ENCODE assay signal across 8 cellular contexts in the genomic region with DNA sequence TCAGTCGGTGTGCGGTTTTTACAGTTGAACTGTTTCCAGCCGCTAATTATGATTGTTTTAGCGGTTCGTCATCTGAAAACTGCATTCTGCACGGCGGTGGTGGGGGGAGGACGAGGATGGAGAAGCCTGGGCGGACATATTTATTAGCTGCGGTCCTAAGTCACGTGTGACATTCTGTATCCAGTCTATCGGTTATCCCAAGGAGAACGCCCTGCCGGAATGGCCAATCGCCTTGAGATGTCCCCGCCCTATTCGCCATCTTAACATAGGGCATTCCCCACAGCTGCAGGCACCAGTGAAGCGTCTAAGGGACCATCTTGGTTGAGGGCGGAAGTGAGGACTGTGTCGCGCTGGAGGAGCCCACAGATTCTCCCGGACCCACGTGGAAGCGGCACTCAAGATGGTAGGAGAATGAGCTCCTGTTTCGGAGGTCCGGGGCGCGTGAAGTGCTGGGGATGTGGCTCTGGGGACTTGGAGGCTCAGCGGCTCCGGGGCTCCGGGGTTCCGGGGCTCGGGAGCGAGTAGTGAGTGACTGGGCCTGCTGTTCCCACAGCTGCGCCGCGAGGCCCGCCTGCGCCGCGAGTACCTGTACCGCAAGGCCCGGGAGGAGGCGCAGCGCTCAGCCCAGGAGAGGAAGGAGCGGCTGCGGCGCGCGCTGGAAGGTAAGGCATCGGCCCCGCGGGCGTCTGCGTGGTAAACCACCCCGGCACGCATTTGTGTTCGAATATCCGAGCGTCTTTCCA. TPM values are rescaled to one million over a fixed set of nuclear protein-coding genes. Genes with fewer than 3 reads are reported as not detected.
DNase-seq lines count a peak whose midpoint lies in the region; ATAC-seq and TF ChIP-seq lines count a peak whose summit lies in the region.

A gene with protein sequence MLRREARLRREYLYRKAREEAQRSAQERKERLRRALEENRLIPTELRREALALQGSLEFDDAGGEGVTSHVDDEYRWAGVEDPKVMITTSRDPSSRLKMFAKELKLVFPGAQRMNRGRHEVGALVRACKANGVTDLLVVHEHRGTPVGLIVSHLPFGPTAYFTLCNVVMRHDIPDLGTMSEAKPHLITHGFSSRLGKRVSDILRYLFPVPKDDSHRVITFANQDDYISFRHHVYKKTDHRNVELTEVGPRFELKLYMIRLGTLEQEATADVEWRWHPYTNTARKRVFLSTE (plus strand): TSS at position 365 of the 743 bp plus-strand sequence. CDS start 36 bp downstream, at position 401.

- H3K27ac Mint-ChIP-seq in WTC11 = peak within 1 kb of the TSS; percentile 98

- H3K36me3 Mint-ChIP-seq in WTC11 = peaks cover 58% of the 10 kb centered on the region

- POLR2A ChIA-PET in AG04450 (lab: Yijun Ruan, JAX) = interaction anchor here (0.9 to 2.6 kb wide), 9 partner anchors 8 to 750 kb away, joined by 3 to 22 read pairs (median 6); a partner anchor contains a TSS
- POLR2A ChIA-PET in WTC11 (lab: Charles Lee) = interaction anchor here (0.7 to 1.7 kb wide), 6 partner anchors 9 to 161 kb away, joined by 3 to 8 read pairs (median 5); a partner anchor contains a TSS

- no peaks in the 10 kb centered on the region for H3K27me3 Mint-ChIP-seq in WTC11 (ENCODE audit: low read depth)

- H3K9me3 Mint-ChIP-seq in WTC11 = no peaks in the 10 kb centered on the region

- peak within 1 kb of the TSS; percentile 94 for H3K27ac ChIP-seq in AG04450 (ENCODE audit: low read depth, low read length)
- peak within 1 kb of the TSS; percentile 97 for H3K27ac ChIP-seq in caudate nucleus (ENCODE audit: low read depth, low read length)

- H3K27me3 ChIP-seq in AG04450 (ENCODE audit: control insufficient read depth, insufficient read depth, low read length) = no peaks in the 10 kb centered on the region

- CTCF ChIA-PET in AG04450 (lab: Charles Lee) = interaction anchor here (0.8 to 3.6 kb wide), 7 partner anchors 10 to 161 kb away, joined by 3 to 20 read pairs (median 5); a partner anchor contains a TSS
- CTCF ChIA-PET in WTC11 (lab: Charles Lee) = interaction anchor here (1.6 to 2.6 kb wide), 8 partner anchors 9 to 161 kb away, joined by 4 to 26 read pairs (median 9); a partner anchor contains a TSS

- DNase-seq in AG04450 (ENCODE audit: low read depth, low spot score) = peak; percentile 98
- DNase-seq in NCI-H2227 treated with DMSO at 0.1 percent for 48 hours (lab: John Stamatoyannopoulos, UW) = peak; percentile 99
- peak; percentile 94 for DNase-seq in WTC11 (ENCODE audit: low spot score)
- DNase-seq in caudate nucleus (lab: John Stamatoyannopoulos, UW) = peak; percentile 82 to 100 (median 98)
- peak; percentile 99 for DNase-seq in inferior parietal cortex (ENCODE audit: extremely low spot score)
- DNase-seq in stimulated activated CD4-positive, alpha-beta T cell treated with anti-CD3 and anti-CD28 coated beads, Interleukin-12 subunit alpha, Interleukin-12 subunit beta, amount 100 ng/mL, for 24 hours (ENCODE audit: low read depth in 2 of 2) = peak; percentile 89 to 92

- peak within 1 kb of the TSS; percentile 95 for H3K4me3 ChIP-seq in AG04450 (ENCODE audit: low read depth, low read length)

- H3K4me1 Mint-ChIP-seq in WTC11 = peaks cover 13% of the 10 kb centered on the region

- ATAC-seq in GM18873 (IDR thresholded peaks at IDR 0.05; ENCODE audit: low FRiP score, unreplicated experiment) (peak; percentile 90), HG03159 (IDR thresholded peaks at IDR 0.05; ENCODE audit: unreplicated experiment) (peak; percentile 88), WTC11 (peak; percentile 89)

- no peaks in the 10 kb centered on the region; the same call in 1 of the 2 replicates for H3K9me3 ChIP-seq in AG04450 (ENCODE audit: control insufficient read depth, insufficient read depth, low read length)

- TF ChIP-seq CTCF in AG04450 (IDR thresholded peaks at IDR 0.05; ENCODE audit: low read depth, low read length) (peak; percentile 42), WTC11 (IDR thresholded peaks at IDR 0.05) (no peak)

- H3K4me3 Mint-ChIP-seq in WTC11 = peak within 1 kb of the TSS; percentile 100

TF ChIP-seq in WTC11, 78 proteins besides CTCF, POLR2A, EP300 and RAD21 (continues in another document):
- TF ChIP-seq, protein P1, sequence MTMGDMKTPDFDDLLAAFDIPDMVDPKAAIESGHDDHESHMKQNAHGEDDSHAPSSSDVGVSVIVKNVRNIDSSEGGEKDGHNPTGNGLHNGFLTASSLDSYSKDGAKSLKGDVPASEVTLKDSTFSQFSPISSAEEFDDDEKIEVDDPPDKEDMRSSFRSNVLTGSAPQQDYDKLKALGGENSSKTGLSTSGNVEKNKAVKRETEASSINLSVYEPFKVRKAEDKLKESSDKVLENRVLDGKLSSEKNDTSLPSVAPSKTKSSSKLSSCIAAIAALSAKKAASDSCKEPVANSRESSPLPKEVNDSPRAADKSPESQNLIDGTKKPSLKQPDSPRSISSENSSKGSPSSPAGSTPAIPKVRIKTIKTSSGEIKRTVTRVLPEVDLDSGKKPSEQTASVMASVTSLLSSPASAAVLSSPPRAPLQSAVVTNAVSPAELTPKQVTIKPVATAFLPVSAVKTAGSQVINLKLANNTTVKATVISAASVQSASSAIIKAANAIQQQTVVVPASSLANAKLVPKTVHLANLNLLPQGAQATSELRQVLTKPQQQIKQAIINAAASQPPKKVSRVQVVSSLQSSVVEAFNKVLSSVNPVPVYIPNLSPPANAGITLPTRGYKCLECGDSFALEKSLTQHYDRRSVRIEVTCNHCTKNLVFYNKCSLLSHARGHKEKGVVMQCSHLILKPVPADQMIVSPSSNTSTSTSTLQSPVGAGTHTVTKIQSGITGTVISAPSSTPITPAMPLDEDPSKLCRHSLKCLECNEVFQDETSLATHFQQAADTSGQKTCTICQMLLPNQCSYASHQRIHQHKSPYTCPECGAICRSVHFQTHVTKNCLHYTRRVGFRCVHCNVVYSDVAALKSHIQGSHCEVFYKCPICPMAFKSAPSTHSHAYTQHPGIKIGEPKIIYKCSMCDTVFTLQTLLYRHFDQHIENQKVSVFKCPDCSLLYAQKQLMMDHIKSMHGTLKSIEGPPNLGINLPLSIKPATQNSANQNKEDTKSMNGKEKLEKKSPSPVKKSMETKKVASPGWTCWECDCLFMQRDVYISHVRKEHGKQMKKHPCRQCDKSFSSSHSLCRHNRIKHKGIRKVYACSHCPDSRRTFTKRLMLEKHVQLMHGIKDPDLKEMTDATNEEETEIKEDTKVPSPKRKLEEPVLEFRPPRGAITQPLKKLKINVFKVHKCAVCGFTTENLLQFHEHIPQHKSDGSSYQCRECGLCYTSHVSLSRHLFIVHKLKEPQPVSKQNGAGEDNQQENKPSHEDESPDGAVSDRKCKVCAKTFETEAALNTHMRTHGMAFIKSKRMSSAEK (CRISPR knock-in tag; IDR thresholded peaks at IDR 0.05; ENCODE audit: borderline replicate concordance) = no peak
- TF ChIP-seq NFYB (CRISPR knock-in tag; conservative IDR thresholded peaks at IDR 0.05; ENCODE audit: low read depth) (peak; percentile 57), SMAD3 (CRISPR knock-in tag; IDR thresholded peaks at IDR 0.05; ENCODE audit: borderline replicate concordance) (0 out of 2 replicates have a peak, but pooled peaks have one; percentile 38), ZNF416 (CRISPR knock-in tag; IDR thresholded peaks at IDR 0.05) (no peak)
- TF ChIP-seq, protein P2, sequence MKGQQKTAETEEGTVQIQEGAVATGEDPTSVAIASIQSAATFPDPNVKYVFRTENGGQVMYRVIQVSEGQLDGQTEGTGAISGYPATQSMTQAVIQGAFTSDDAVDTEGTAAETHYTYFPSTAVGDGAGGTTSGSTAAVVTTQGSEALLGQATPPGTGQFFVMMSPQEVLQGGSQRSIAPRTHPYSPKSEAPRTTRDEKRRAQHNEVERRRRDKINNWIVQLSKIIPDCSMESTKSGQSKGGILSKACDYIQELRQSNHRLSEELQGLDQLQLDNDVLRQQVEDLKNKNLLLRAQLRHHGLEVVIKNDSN (CRISPR knock-in tag; IDR thresholded peaks at IDR 0.05) = peak; percentile 92
- TF ChIP-seq, protein P3, sequence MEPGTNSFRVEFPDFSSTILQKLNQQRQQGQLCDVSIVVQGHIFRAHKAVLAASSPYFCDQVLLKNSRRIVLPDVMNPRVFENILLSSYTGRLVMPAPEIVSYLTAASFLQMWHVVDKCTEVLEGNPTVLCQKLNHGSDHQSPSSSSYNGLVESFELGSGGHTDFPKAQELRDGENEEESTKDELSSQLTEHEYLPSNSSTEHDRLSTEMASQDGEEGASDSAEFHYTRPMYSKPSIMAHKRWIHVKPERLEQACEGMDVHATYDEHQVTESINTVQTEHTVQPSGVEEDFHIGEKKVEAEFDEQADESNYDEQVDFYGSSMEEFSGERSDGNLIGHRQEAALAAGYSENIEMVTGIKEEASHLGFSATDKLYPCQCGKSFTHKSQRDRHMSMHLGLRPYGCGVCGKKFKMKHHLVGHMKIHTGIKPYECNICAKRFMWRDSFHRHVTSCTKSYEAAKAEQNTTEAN (CRISPR knock-in tag; IDR thresholded peaks at IDR 0.05) = peak; percentile 75; the same call in 1 of the 2 replicates
- TF ChIP-seq, protein P4, sequence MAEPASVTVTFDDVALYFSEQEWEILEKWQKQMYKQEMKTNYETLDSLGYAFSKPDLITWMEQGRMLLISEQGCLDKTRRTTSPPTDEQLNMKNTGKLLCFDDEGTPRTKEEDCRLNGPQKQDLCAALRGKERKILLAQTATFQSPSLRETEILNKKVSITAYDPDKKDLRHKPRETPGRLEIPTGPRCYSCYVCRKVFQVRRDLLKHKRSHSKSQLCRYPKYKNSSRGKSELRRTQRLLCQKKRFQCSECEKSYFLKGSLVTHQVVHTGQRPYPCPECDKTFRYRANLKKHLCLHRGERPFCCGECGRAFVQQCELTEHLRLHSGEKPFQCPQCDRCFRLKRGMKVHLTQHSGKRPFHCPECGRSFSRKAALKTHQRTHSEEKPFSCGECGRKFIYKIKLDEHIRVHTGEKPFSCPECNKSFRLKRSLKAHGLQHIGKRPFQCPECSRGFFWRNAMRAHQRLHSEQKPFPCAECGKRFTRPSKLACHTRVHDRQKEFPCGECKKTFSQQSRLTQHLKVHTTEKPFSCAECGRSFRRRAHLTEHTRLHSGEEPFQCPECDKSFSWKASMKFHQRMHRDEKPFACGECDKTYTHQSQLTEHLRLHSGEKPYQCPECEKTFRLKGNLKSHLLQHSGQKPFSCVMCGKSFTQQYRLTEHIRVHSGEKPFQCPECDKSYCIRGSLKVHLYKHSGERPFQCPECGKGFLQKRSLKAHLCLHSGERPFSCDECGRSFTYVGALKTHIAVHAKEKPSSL (CRISPR knock-in tag; conservative IDR thresholded peaks at IDR 0.05) = no peak
- TF ChIP-seq, protein P5, sequence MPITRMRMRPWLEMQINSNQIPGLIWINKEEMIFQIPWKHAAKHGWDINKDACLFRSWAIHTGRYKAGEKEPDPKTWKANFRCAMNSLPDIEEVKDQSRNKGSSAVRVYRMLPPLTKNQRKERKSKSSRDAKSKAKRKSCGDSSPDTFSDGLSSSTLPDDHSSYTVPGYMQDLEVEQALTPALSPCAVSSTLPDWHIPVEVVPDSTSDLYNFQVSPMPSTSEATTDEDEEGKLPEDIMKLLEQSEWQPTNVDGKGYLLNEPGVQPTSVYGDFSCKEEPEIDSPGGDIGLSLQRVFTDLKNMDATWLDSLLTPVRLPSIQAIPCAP (CRISPR knock-in tag; IDR thresholded peaks at IDR 0.05) = 0 out of 2 replicates have a peak, but pooled peaks have one; percentile 46

RNA-seq across cellular contexts. Expression of the gene that starts here (rescaled TPM):
- polyA plus RNA-seq in AG04450 (2011; rRNA removed) = 51.0 and 79.5 TPM in 2 replicates
- 39.6 and 80.1 TPM in 2 replicates for polyA minus RNA-seq in AG04450 (2011; rRNA and poly(A)+ RNA removed)
- 80.4 to 89.2 TPM (median 85.2 TPM) in 3 replicates for total RNA-seq in WTC11 (2021)

Comparison
In these comparisons a context has a peak if more than half of its experiments do, and no peak if none do; other contexts are left out.
1. Peak in every context shown above with its lines: DNase-seq, ATAC-seq, H3K4me3 ChIP-seq and H3K27ac ChIP-seq.